In the genomic region with DNA sequence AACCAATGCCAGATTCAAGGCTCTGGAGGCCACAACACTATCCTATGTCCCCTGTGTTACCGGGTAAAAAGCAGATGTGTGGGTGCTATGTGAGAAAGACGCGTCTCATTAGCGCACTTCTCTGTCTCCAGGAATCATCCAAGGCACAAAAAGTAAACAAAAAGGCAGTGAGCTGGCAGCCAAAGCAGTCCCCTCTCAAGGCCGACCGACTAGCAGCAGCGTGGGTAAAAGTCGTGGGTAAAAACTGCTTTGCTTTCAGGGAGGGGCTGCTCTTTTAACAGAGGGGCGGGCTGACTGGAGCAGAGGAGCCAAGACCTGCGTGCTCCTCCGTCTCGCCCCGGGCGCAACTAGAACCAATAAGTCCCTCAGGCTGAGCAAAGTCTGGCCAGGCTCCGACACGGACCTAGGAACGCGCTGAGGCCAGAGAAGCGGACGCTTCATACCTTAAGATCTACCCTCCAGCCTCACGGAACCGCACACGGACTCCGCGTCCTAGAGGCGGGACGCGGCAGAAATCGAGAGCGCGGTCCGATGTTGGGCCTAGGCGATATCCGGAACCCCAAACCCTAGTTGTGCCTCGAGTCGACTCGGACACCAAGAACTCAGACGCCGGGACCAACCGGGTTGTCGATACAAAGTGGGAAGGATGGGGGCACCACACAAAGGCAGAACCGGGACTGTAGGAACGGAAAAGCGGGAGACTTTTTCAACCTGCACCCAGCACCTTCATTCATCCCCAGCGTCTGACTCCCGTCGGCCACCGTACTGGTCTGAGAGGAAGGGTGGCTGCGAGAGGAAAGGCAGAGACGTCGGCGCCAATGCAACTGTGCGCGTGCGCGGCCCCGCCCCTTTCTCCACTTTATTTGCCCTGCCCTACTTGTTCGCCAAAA, we compare ENCODE assay signal across 1 cellular context.
TF ChIP-seq lines count a peak whose summit lies in the region.

A gene with protein sequence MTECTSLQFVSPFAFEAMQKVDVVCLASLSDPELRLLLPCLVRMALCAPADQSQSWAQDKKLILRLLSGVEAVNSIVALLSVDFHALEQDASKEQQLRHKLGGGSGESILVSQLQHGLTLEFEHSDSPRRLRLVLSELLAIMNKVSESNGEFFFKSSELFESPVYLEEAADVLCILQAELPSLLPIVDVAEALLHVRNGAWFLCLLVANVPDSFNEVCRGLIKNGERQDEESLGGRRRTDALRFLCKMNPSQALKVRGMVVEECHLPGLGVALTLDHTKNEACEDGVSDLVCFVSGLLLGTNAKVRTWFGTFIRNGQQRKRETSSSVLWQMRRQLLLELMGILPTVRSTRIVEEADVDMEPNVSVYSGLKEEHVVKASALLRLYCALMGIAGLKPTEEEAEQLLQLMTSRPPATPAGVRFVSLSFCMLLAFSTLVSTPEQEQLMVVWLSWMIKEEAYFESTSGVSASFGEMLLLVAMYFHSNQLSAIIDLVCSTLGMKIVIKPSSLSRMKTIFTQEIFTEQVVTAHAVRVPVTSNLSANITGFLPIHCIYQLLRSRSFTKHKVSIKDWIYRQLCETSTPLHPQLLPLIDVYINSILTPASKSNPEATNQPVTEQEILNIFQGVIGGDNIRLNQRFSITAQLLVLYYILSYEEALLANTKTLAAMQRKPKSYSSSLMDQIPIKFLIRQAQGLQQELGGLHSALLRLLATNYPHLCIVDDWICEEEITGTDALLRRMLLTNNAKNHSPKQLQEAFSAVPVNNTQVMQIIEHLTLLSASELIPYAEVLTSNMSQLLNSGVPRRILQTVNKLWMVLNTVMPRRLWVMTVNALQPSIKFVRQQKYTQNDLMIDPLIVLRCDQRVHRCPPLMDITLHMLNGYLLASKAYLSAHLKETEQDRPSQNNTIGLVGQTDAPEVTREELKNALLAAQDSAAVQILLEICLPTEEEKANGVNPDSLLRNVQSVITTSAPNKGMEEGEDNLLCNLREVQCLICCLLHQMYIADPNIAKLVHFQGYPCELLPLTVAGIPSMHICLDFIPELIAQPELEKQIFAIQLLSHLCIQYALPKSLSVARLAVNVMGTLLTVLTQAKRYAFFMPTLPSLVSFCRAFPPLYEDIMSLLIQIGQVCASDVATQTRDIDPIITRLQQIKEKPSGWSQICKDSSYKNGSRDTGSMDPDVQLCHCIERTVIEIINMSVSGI (minus strand): TSS at position 772 of the 890 bp plus-strand sequence. CDS start 1,338 bp downstream, outside the sequence.

TF ChIP-seq in HepG2, 621 proteins besides CTCF, POLR2A, EP300 and RAD21 (continued from another document and continues in another):
- TF ChIP-seq SAFB2 (CRISPR knock-in tag; IDR thresholded peaks at IDR 0.05; ENCODE audit: borderline replicate concordance, low read depth), result peak; percentile 83; the same call in 1 of the 2 replicates
- no peak for TF ChIP-seq PHF5A (CRISPR knock-in tag; IDR thresholded peaks at IDR 0.05; ENCODE audit: low read depth, unreplicated experiment)
- peak; percentile 91; the same call in 1 of the 2 replicates for TF ChIP-seq ZNF839 (CRISPR knock-in tag; IDR thresholded peaks at IDR 0.05; ENCODE audit: borderline replicate concordance)
- TF ChIP-seq ZNF121 (CRISPR knock-in tag; IDR thresholded peaks at IDR 0.05), result peak; percentile 42; the same call in 1 of the 2 replicates
- TF ChIP-seq KAT2B (IDR thresholded peaks at IDR 0.05; ENCODE audit: borderline replicate concordance, low read depth, low read length), result no peak
- peak; percentile 98 for TF ChIP-seq ZNF44 (CRISPR knock-in tag; IDR thresholded peaks at IDR 0.05)
- peak; percentile 79 for TF ChIP-seq HDAC2 (CRISPR knock-in tag; IDR thresholded peaks at IDR 0.05)
- TF ChIP-seq, protein P1, sequence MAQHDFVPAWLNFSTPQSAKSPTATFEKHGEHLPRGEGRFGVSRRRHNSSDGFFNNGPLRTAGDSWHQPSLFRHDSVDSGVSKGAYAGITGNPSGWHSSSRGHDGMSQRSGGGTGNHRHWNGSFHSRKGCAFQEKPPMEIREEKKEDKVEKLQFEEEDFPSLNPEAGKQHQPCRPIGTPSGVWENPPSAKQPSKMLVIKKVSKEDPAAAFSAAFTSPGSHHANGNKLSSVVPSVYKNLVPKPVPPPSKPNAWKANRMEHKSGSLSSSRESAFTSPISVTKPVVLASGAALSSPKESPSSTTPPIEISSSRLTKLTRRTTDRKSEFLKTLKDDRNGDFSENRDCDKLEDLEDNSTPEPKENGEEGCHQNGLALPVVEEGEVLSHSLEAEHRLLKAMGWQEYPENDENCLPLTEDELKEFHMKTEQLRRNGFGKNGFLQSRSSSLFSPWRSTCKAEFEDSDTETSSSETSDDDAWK (CRISPR knock-in tag; IDR thresholded peaks at IDR 0.05), result no peak
- TF ChIP-seq, protein P2, sequence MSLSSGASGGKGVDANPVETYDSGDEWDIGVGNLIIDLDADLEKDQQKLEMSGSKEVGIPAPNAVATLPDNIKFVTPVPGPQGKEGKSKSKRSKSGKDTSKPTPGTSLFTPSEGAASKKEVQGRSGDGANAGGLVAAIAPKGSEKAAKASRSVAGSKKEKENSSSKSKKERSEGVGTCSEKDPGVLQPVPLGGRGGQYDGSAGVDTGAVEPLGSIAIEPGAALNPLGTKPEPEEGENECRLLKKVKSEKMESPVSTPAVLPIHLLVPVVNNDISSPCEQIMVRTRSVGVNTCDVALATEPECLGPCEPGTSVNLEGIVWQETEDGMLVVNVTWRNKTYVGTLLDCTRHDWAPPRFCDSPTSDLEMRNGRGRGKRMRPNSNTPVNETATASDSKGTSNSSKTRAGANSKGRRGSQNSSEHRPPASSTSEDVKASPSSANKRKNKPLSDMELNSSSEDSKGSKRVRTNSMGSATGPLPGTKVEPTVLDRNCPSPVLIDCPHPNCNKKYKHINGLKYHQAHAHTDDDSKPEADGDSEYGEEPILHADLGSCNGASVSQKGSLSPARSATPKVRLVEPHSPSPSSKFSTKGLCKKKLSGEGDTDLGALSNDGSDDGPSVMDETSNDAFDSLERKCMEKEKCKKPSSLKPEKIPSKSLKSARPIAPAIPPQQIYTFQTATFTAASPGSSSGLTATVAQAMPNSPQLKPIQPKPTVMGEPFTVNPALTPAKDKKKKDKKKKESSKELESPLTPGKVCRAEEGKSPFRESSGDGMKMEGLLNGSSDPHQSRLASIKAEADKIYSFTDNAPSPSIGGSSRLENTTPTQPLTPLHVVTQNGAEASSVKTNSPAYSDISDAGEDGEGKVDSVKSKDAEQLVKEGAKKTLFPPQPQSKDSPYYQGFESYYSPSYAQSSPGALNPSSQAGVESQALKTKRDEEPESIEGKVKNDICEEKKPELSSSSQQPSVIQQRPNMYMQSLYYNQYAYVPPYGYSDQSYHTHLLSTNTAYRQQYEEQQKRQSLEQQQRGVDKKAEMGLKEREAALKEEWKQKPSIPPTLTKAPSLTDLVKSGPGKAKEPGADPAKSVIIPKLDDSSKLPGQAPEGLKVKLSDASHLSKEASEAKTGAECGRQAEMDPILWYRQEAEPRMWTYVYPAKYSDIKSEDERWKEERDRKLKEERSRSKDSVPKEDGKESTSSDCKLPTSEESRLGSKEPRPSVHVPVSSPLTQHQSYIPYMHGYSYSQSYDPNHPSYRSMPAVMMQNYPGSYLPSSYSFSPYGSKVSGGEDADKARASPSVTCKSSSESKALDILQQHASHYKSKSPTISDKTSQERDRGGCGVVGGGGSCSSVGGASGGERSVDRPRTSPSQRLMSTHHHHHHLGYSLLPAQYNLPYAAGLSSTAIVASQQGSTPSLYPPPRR (CRISPR knock-in tag; IDR thresholded peaks at IDR 0.05; ENCODE audit: borderline replicate concordance), result peak; percentile 79
- TF ChIP-seq, protein P3, sequence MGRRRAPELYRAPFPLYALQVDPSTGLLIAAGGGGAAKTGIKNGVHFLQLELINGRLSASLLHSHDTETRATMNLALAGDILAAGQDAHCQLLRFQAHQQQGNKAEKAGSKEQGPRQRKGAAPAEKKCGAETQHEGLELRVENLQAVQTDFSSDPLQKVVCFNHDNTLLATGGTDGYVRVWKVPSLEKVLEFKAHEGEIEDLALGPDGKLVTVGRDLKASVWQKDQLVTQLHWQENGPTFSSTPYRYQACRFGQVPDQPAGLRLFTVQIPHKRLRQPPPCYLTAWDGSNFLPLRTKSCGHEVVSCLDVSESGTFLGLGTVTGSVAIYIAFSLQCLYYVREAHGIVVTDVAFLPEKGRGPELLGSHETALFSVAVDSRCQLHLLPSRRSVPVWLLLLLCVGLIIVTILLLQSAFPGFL (CRISPR knock-in tag; IDR thresholded peaks at IDR 0.05), result no peak
- TF ChIP-seq GFI1 (CRISPR knock-in tag; IDR thresholded peaks at IDR 0.05; ENCODE audit: borderline replicate concordance), result peak; percentile 87
- TF ChIP-seq ZNF550 (CRISPR knock-in tag; IDR thresholded peaks at IDR 0.05; ENCODE audit: borderline replicate concordance), result peak; percentile 98
- TF ChIP-seq ZNF10 (CRISPR knock-in tag; IDR thresholded peaks at IDR 0.05; ENCODE audit: borderline replicate concordance, low read depth), result no peak
- TF ChIP-seq, protein P4, sequence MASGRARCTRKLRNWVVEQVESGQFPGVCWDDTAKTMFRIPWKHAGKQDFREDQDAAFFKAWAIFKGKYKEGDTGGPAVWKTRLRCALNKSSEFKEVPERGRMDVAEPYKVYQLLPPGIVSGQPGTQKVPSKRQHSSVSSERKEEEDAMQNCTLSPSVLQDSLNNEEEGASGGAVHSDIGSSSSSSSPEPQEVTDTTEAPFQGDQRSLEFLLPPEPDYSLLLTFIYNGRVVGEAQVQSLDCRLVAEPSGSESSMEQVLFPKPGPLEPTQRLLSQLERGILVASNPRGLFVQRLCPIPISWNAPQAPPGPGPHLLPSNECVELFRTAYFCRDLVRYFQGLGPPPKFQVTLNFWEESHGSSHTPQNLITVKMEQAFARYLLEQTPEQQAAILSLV (CRISPR knock-in tag; IDR thresholded peaks at IDR 0.05; ENCODE audit: borderline replicate concordance), result peak; percentile 94; the same call in 1 of the 2 replicates
- TF ChIP-seq, protein P5, sequence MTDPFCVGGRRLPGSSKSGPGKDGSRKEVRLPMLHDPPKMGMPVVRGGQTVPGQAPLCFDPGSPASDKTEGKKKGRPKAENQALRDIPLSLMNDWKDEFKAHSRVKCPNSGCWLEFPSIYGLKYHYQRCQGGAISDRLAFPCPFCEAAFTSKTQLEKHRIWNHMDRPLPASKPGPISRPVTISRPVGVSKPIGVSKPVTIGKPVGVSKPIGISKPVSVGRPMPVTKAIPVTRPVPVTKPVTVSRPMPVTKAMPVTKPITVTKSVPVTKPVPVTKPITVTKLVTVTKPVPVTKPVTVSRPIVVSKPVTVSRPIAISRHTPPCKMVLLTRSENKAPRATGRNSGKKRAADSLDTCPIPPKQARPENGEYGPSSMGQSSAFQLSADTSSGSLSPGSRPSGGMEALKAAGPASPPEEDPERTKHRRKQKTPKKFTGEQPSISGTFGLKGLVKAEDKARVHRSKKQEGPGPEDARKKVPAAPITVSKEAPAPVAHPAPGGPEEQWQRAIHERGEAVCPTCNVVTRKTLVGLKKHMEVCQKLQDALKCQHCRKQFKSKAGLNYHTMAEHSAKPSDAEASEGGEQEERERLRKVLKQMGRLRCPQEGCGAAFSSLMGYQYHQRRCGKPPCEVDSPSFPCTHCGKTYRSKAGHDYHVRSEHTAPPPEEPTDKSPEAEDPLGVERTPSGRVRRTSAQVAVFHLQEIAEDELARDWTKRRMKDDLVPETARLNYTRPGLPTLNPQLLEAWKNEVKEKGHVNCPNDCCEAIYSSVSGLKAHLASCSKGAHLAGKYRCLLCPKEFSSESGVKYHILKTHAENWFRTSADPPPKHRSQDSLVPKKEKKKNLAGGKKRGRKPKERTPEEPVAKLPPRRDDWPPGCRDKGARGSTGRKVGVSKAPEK (CRISPR knock-in tag; IDR thresholded peaks at IDR 0.05; ENCODE audit: borderline replicate concordance), result no peak; the same call in 1 of the 2 replicates
- no peak for TF ChIP-seq ZNF549 (CRISPR knock-in tag; IDR thresholded peaks at IDR 0.05)
- TF ChIP-seq ZBTB7B (CRISPR knock-in tag; IDR thresholded peaks at IDR 0.05), result peak; percentile 71; the same call in 1 of the 2 replicates
- TF ChIP-seq, protein P6, sequence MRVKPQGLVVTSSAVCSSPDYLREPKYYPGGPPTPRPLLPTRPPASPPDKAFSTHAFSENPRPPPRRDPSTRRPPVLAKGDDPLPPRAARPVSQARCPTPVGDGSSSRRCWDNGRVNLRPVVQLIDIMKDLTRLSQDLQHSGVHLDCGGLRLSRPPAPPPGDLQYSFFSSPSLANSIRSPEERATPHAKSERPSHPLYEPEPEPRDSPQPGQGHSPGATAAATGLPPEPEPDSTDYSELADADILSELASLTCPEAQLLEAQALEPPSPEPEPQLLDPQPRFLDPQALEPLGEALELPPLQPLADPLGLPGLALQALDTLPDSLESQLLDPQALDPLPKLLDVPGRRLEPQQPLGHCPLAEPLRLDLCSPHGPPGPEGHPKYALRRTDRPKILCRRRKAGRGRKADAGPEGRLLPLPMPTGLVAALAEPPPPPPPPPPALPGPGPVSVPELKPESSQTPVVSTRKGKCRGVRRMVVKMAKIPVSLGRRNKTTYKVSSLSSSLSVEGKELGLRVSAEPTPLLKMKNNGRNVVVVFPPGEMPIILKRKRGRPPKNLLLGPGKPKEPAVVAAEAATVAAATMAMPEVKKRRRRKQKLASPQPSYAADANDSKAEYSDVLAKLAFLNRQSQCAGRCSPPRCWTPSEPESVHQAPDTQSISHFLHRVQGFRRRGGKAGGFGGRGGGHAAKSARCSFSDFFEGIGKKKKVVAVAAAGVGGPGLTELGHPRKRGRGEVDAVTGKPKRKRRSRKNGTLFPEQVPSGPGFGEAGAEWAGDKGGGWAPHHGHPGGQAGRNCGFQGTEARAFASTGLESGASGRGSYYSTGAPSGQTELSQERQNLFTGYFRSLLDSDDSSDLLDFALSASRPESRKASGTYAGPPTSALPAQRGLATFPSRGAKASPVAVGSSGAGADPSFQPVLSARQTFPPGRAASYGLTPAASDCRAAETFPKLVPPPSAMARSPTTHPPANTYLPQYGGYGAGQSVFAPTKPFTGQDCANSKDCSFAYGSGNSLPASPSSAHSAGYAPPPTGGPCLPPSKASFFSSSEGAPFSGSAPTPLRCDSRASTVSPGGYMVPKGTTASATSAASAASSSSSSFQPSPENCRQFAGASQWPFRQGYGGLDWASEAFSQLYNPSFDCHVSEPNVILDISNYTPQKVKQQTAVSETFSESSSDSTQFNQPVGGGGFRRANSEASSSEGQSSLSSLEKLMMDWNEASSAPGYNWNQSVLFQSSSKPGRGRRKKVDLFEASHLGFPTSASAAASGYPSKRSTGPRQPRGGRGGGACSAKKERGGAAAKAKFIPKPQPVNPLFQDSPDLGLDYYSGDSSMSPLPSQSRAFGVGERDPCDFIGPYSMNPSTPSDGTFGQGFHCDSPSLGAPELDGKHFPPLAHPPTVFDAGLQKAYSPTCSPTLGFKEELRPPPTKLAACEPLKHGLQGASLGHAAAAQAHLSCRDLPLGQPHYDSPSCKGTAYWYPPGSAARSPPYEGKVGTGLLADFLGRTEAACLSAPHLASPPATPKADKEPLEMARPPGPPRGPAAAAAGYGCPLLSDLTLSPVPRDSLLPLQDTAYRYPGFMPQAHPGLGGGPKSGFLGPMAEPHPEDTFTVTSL (CRISPR knock-in tag; IDR thresholded peaks at IDR 0.05; ENCODE audit: borderline replicate concordance), result 0 out of 2 replicates have a peak, but pooled peaks have one; percentile 29
- no peak; the same call in 1 of the 2 replicates for TF ChIP-seq ZNF292 (CRISPR knock-in tag; IDR thresholded peaks at IDR 0.05; ENCODE audit: borderline replicate concordance, low read depth)
- TF ChIP-seq NKX3-1 (CRISPR knock-in tag; IDR thresholded peaks at IDR 0.05), result no peak
